ENCODE assay signal across 17 cellular contexts in the genomic region with DNA sequence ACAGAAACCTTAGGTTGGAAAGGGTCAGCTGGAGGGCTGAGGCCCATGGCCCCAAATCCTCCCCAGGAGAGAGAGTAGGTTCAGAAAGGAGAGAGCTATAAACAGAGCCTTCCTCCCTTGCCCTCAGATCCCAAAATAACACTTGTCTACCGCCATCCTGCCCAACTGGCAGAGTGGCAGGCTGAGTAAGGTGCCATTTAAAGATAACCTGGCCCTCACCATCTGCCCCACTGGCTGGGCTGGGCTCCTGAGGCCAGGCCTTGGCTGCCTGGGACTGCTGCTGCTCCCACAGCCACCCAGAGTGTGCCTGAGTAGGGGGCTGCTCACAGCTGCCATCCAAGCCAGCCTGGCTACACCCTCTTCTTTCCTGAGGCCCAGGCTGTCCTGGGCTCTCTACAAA. TPM values are rescaled to one million over a fixed set of nuclear protein-coding genes. Genes with fewer than 3 reads are reported as not detected.
DNase-seq lines count a peak whose midpoint lies in the region; ATAC-seq, FAIRE-seq and TF ChIP-seq lines count a peak whose summit lies in the region.
"Had no signal": no experiment of that assay in that cellular context is flagged by ENCODE, and none has a peak within 500 bp of the region (broad histone marks: within the 10 kb centered on the region; RNA-seq: fewer than 3 reads in every experiment).

No MANE protein-coding gene starts in this region.

- no peaks in the 10 kb centered on the region for H3K9me3 Mint-ChIP-seq in naive thymus-derived CD8-positive, alpha-beta T cell
- H3K9me3 Mint-ChIP-seq: memory B cell had no signal

- intact Hi-C loops in Right ventricle myocardium inferior (cut with DNase I) (no loop called here), cardiac septum (cut with DNase I) (no loop called here), K562 (cut with micrococcal nuclease) (loop anchor here (5.0 kb wide), 3 partner anchors 57 to 352 kb away; a partner anchor contains a TSS)

- H3K9ac ChIP-seq in K562 (ENCODE audit: insufficient read depth in 1 of 2, low read depth in 2 of 2, low read length in 2 of 2), result peak overlapping the region; percentile 28 to 72

- no peak for TF ChIP-seq POLR2A in K562 (conservative IDR thresholded peaks at IDR 0.05)

- no peaks in the 10 kb centered on the region for H3K27me3 ChIP-seq in K562 (ENCODE audit: control insufficient read depth in 2 of 2, insufficient read depth in 2 of 2, low read length in 2 of 2)
- H3K27me3 ChIP-seq: MG63 had no signal

- ATAC-seq in Right ventricle myocardium inferior, result peak; percentile 48
- ATAC-seq in K562, result no peak
- ATAC-seq in left lobe of liver, result no peak
- no peak for ATAC-seq in naive thymus-derived CD8-positive, alpha-beta T cell
- ATAC-seq: foreskin keratinocyte had no signal

- DNase-seq in Right ventricle myocardium inferior (ENCODE audit: missing footprints) (no peak), cardiac septum (ENCODE audit: low spot score) (no peak), K562 (ENCODE audit: extremely low read depth in 1 of 4, low spot score in 3 of 4) (peak in 1 of 4 experiments; percentile 28), left lobe of liver (ENCODE audit: low spot score) (peak; percentile 37), amygdala (lab: John Stamatoyannopoulos, UW) (no peak), RKO (ENCODE audit: low spot score) (no peak)
- DNase-seq in stimulated activated CD4-positive, alpha-beta T cell treated with anti-CD3 and anti-CD28 coated beads, Interleukin-15, amount 100 ng/mL, for 24 hours, result no peak
- DNase-seq in naive thymus-derived CD8-positive, alpha-beta T cell, result no peak
- DNase-seq: activated CD4-positive, alpha-beta T cell treated with anti-CD3 and anti-CD28 coated beads for 48 hours; activated naive CD4-positive, alpha-beta T cell treated with anti-CD3 and anti-CD28 coated beads, Interleukin-2, amount 50 U/mL, for 16 hours; foreskin keratinocyte; HCEC 1CT; NCI-H2029 treated with DMSO at 0.1 percent for 48 hours; NCI-H774; SHP77 treated with DMSO at 0.1 percent for 48 hours had no signal

- POLR2A ChIA-PET in K562 (lab: Yijun Ruan, JAX), result interaction anchor here (0.7 to 2.5 kb wide), 7 partner anchors 9 to 275 kb away, joined by 3 to 10 read pairs (median 6); no protein-coding TSS in a partner anchor
- POLR2A ChIA-PET in naive thymus-derived CD8-positive, alpha-beta T cell (lab: Charles Lee), result no interaction called here

- peak overlapping the region; percentile 43; the same call in 2 of the 3 replicates for H3K27ac ChIP-seq in K562 (ENCODE audit: extremely low read depth, low read depth, low read length)
- H3K27ac ChIP-seq: foreskin keratinocyte had no signal

- no TSS peak for BruUV-seq in K562 (replicated peaks; lab: Mats Ljungman, UMichigan)

- no peaks in the 10 kb centered on the region for H3K36me3 ChIP-seq in K562 (ENCODE audit: control insufficient read depth, insufficient read depth, low read length)

- TF ChIP-seq RAD21 in K562 (CRISPR knock-in tag; conservative IDR thresholded peaks at IDR 0.05 in 1 of 2, IDR thresholded peaks at IDR 0.05 in 1 of 2), result no peak

- no peak for TF ChIP-seq CTCF in K562 (IDR thresholded peaks at IDR 0.05 in 2 of 3, conservative IDR thresholded peaks at IDR 0.05 in 1 of 3; ENCODE audit: insufficient read depth in 2 of 3, low read depth in 1 of 3, low read length in 3 of 3)

- CTCF ChIA-PET in K562 (lab: Yijun Ruan, JAX; ENCODE audit: low intra/inter-chr PET ratio), result no interaction called here

- no peaks in the 10 kb centered on the region for H3K79me2 ChIP-seq in K562 (ENCODE audit: control insufficient read depth, insufficient read depth, low read length)

- H3K36me3 Mint-ChIP-seq in naive thymus-derived CD8-positive, alpha-beta T cell, result no peaks in the 10 kb centered on the region

- peaks cover 48 to 55% of the 10 kb centered on the region in 2 experiments for H3K4me1 ChIP-seq in K562 (replicated peaks in 1 of 2; ENCODE audit: control insufficient read depth in 2 of 2, insufficient read depth in 2 of 2, low read length in 2 of 2)

- no peaks in the 10 kb centered on the region for H4K20me1 ChIP-seq in K562 (replicated peaks; ENCODE audit: control insufficient read depth, insufficient read depth, low read length)

- H3K9me3 ChIP-seq in K562 (replicated peaks; ENCODE audit: control insufficient read depth, insufficient read depth, low read depth, low read length), result no peaks in the 10 kb centered on the region
- H3K9me3 ChIP-seq: MG63 had no signal

- no peak overlapping the region for H3K4me3 Mint-ChIP-seq in naive thymus-derived CD8-positive, alpha-beta T cell
- H3K4me3 Mint-ChIP-seq: memory B cell had no signal

- peak overlapping the region in 2 of 10 donors; percentile 56 for H3K27ac Mint-ChIP-seq in naive thymus-derived CD8-positive, alpha-beta T cell
- H3K27ac Mint-ChIP-seq: memory B cell had no signal

- FAIRE-seq in K562 (lab: Jason Lieb, UNC), result no peak

- 60% methylated on average over 1 of the region's 1 CpG for WGBS in K562 (ENCODE audit: insufficient coverage, low coverage, missing lambda C conversion rate)

- TF ChIP-seq EP300 in K562 (IDR thresholded peaks at IDR 0.05; ENCODE audit: low read length), result no peak

- H3K9me1 ChIP-seq in K562 (ENCODE audit: control insufficient read depth, insufficient read depth, low read length), result no peaks in the 10 kb centered on the region

- peaks cover 0 to 12% (median under 1%) of the 10 kb centered on the region in 5 donors for H3K27me3 Mint-ChIP-seq in naive thymus-derived CD8-positive, alpha-beta T cell

- in situ Hi-C loops in K562 (cut with MboI), result no loop called here

- H3K4me1 Mint-ChIP-seq in naive thymus-derived CD8-positive, alpha-beta T cell, result peaks cover 2 to 28% (median 6%) of the 10 kb centered on the region in 4 donors

- no peak overlapping the region for H3K4me2 ChIP-seq in K562 (ENCODE audit: insufficient read depth, low read length)

- H2AFZ ChIP-seq in K562 (ENCODE audit: low read depth, low read length), result peak overlapping the region; percentile 62; the same call in 1 of the 2 replicates

- H3K4me3 ChIP-seq in K562, result no peak overlapping the region
- H3K4me3 ChIP-seq: MG63 had no signal

TF ChIP-seq in K562, 482 proteins besides CTCF, POLR2A, EP300 and RAD21 (continues in another document):
- TF ChIP-seq ZNF778 (CRISPR knock-in tag; IDR thresholded peaks at IDR 0.05) (no peak), BRF1 (IDR thresholded peaks at IDR 0.05; ENCODE audit: borderline replicate concordance, extremely low read depth, insufficient read length) (no peak)

RNA-seq across cellular contexts. Expression of a gene that starts 4.2 kb away (rescaled TPM):
- total RNA-seq in Right ventricle myocardium inferior (159 TPM), cardiac septum (123 TPM), K562 (2014; rRNA removed) (0.68 and 1.0 TPM in 2 replicates), K562 (2014; rRNA removed; fragmentation: Illumina TruSeq; extraction: Trizol) (0.15 TPM in 1 of 2 replicates, not detected in the other), K562 (2015; rRNA removed; fragmentation: Illumina TruSeq; extraction: Trizol) (0.19 and 0.43 TPM in 2 replicates), K562 (2021) (0.40 and 0.84 TPM in 2 replicates), left lobe of liver (4.4 TPM)
- total RNA-seq in K562 (2011; cell fraction: chromatin; rRNA removed; ENCODE audit: low replicate concordance), result 0.74 and 2.5 TPM in 2 replicates
- total RNA-seq in K562 (2011; cell fraction: nucleolus; rRNA removed), result 1.8 and 3.3 TPM in 2 replicates
- total RNA-seq in K562 (2011; cell fraction: nucleoplasm; rRNA removed), result 2.2 and 3.8 TPM in 2 replicates
- polyA plus RNA-seq in K562 (2011; rRNA removed) (0.95 and 1.2 TPM in 2 replicates), K562 (2014; fragmentation: Illumina TruSeq; extraction: Trizol) (0.27 and 0.75 TPM in 2 replicates), K562 (2014; fragmentation: Nextera tagmentation; extraction: Ambion mirVana) (not detected), K562 (2014; rRNA removed) (0.73 and 0.81 TPM in 2 replicates)
- polyA plus RNA-seq in K562 (2011; cell fraction: cytosol; rRNA removed), result 1.3 and 5.2 TPM in 2 replicates
- polyA plus RNA-seq in K562 (2011; cell fraction: nucleus; rRNA removed), result 1.3 and 4.0 TPM in 2 replicates
- polyA plus RNA-seq in K562 (2012), result 0.74 and 2.6 TPM in 2 replicates
- polyA minus RNA-seq in K562 (2011; rRNA and poly(A)+ RNA removed), result 0.21 and 1.1 TPM in 2 replicates
- polyA minus RNA-seq in K562 (2011; cell fraction: cytosol; rRNA and poly(A)+ RNA removed), result not detected in 2 replicates
- 0.54 and 1.1 TPM in 2 replicates for polyA minus RNA-seq in K562 (2011; cell fraction: nucleus; rRNA and poly(A)+ RNA removed)
- under 1 TPM; 0.77 to 0.96 TPM for total RNA-seq in naive thymus-derived CD8-positive, alpha-beta T cell
- polyA plus RNA-seq in naive thymus-derived CD8-positive, alpha-beta T cell, result not detected

RNA-seq across cellular contexts. Expression of a gene that starts 55.5 kb away (rescaled TPM):
- total RNA-seq in Right ventricle myocardium inferior (22.6 TPM), cardiac septum (24.7 TPM), K562 (2014; rRNA removed) (37.2 and 38.8 TPM in 2 replicates), K562 (2014; rRNA removed; fragmentation: Illumina TruSeq; extraction: Trizol) (27.9 and 33.2 TPM in 2 replicates), K562 (2015; rRNA removed; fragmentation: Illumina TruSeq; extraction: Trizol) (35.8 and 36.4 TPM in 2 replicates), K562 (2021) (75.0 and 82.2 TPM in 2 replicates), left lobe of liver (21.3 TPM)
- 97.9 and 100 TPM in 2 replicates for total RNA-seq in K562 (2011; cell fraction: chromatin; rRNA removed; ENCODE audit: low replicate concordance)
- total RNA-seq in K562 (2011; cell fraction: nucleolus; rRNA removed), result 46.0 and 50.0 TPM in 2 replicates
- total RNA-seq in K562 (2011; cell fraction: nucleoplasm; rRNA removed), result 63.2 and 72.2 TPM in 2 replicates
- polyA plus RNA-seq in K562 (2011; rRNA removed) (61.7 and 78.6 TPM in 2 replicates), K562 (2014; fragmentation: Illumina TruSeq; extraction: Trizol) (47.9 and 59.2 TPM in 2 replicates), K562 (2014; fragmentation: Nextera tagmentation; extraction: Ambion mirVana) (10 to 100 TPM; 28.1 to 49.6 TPM), K562 (2014; rRNA removed) (43.9 and 48.3 TPM in 2 replicates)
- 42.7 and 44.2 TPM in 2 replicates for polyA plus RNA-seq in K562 (2011; cell fraction: cytosol; rRNA removed)
- 109 and 150 TPM in 2 replicates for polyA plus RNA-seq in K562 (2011; cell fraction: nucleus; rRNA removed)
- 41.1 and 44.6 TPM in 2 replicates for polyA plus RNA-seq in K562 (2012)
- polyA minus RNA-seq in K562 (2011; rRNA and poly(A)+ RNA removed), result 56.5 and 76.0 TPM in 2 replicates
- polyA minus RNA-seq in K562 (2011; cell fraction: cytosol; rRNA and poly(A)+ RNA removed), result 28.3 and 31.7 TPM in 2 replicates
- 32.9 and 42.8 TPM in 2 replicates for polyA minus RNA-seq in K562 (2011; cell fraction: nucleus; rRNA and poly(A)+ RNA removed)
- total RNA-seq in naive thymus-derived CD8-positive, alpha-beta T cell, result 10 to 100 TPM; 40.7 to 40.8 TPM
- polyA plus RNA-seq in naive thymus-derived CD8-positive, alpha-beta T cell, result 10 to 100 TPM; 14.4 to 22.5 (median 14.7) TPM

Comparison
In these comparisons a context has a peak if more than half of its experiments do, and no peak if none do; other contexts are left out.
1. RNA of a gene that starts 4.2 kb away (total RNA-seq): 159 TPM in Right ventricle myocardium inferior (single experiment) and 123 TPM in cardiac septum (single experiment); 4.4 TPM in left lobe of liver (single experiment), 0.77 to 0.96 TPM in naive thymus-derived CD8-positive, alpha-beta T cell and 0.15 to 3.8 TPM in K562; every median in the first group is over 10 times any median in the second.